8 cellular contexts compared by ENCODE assay signal in the genomic region with DNA sequence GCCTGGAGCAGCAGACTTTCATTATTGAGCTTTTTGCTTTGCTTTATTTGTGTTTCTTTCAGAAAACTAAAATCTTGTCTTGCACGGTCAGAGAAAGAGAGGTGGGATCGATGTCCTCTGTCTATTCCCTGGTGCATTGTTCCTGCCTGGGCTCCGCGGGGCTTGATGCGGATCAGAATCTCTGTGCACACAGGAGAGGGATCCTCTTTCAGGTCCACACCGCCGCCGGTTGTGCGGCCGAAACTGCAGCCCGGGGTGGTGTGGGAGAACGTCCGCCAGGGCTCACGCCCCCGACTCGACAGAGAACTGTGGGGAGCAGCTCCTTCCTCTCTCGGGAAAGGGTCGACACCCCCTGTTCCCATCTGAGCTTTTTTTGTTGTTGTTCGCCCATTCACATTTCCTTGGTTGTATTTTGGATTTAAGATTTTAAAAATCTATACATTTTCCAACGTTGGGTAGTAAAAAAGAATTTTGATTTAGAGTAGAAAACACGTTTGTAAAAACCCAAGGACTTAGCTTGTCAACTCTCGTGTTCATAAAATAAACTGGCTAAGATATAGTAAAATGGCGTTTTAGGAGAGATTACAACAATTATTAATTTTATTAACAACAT. TPM values are rescaled to one million over a fixed set of nuclear protein-coding genes. Genes with fewer than 3 reads are reported as not detected.
DNase-seq lines count a peak whose midpoint lies in the region; ATAC-seq and TF ChIP-seq lines count a peak whose summit lies in the region.

No MANE protein-coding gene starts in this region.

- H3K9me3 ChIP-seq in ectodermal cell (ENCODE audit: control insufficient read depth, low read length) (no peaks in the 10 kb centered on the region), mucosa of descending colon (no peaks in the 10 kb centered on the region)

- no peaks in the 10 kb centered on the region for H3K27me3 ChIP-seq in ectodermal cell (ENCODE audit: control insufficient read depth, insufficient read depth, low read length, poor library complexity, severe bottlenecking)

- ATAC-seq in mucosa of descending colon (no peak), GM19324 (IDR thresholded peaks at IDR 0.05; ENCODE audit: low FRiP score, unreplicated experiment) (no peak)

- H3K4me1 ChIP-seq in ectodermal cell (ENCODE audit: control insufficient read depth, insufficient read depth, low read length) (peaks cover 30% of the 10 kb centered on the region), mucosa of descending colon (ENCODE audit: low read depth) (no peaks in the 10 kb centered on the region)

- H3K4me3 ChIP-seq in ectodermal cell (ENCODE audit: insufficient read depth, low read depth, low read length): peak overlapping the region; percentile 20
- no peak overlapping the region for H3K4me3 ChIP-seq in mucosa of descending colon

- TF ChIP-seq CTCF in mucosa of descending colon (IDR thresholded peaks at IDR 0.05): no peak

- 0 to 3% methylated on average over 20 of the region's 23 CpGs for WGBS in ectodermal cell, 2 experiments

- peak overlapping the region; percentile 71 for H3K27ac ChIP-seq in ectodermal cell (ENCODE audit: insufficient read depth, low read depth, low read length, poor library complexity, severe bottlenecking)

- intact Hi-C loops in mucosa of descending colon (cut with DNase I, micrococcal nuclease): no loop called here

- H3K36me3 ChIP-seq in ectodermal cell (ENCODE audit: control insufficient read depth, insufficient read depth, low read length) (no peaks in the 10 kb centered on the region), mucosa of descending colon (ENCODE audit: low read depth) (no peaks in the 10 kb centered on the region)

- DNase-seq in ELR (ENCODE audit: low read depth) (peak; percentile 65), NCI-H146 treated with DMSO at 0.1 percent for 48 hours (lab: John Stamatoyannopoulos, UW; ENCODE audit: unreplicated experiment) (peak; percentile 88), mucosa of descending colon (peak; percentile 41 to 58 (median 47)), GDM1 (lab: John Stamatoyannopoulos, UW) (no peak), NOMO-1 (lab: John Stamatoyannopoulos, UW; ENCODE audit: unreplicated experiment in 2 of 2) (no peak), NCI-H2196 treated with DMSO at 0.1 percent for 48 hours (lab: John Stamatoyannopoulos, UW; ENCODE audit: unreplicated experiment) (no peak)

RNA-seq across cellular contexts. Expression of a gene that starts 23.6 kb away (rescaled TPM):
- polyA plus RNA-seq in ectodermal cell (2013, experiment 1 of 4): 58.9 TPM
- 68.7 TPM for polyA plus RNA-seq in ectodermal cell (2013, experiment 2 of 4)
- 48.2 TPM for polyA plus RNA-seq in ectodermal cell (2013, experiment 3 of 4)
- polyA plus RNA-seq in ectodermal cell (2013, experiment 4 of 4): 67.1 TPM
- total RNA-seq in mucosa of descending colon: 10 to 100 TPM; 22.0 to 47.9 (median 23.2) TPM

Comparison
In these comparisons a context has a peak if more than half of its experiments do, and no peak if none do; other contexts are left out.
1. DNase-seq: peak in ELR (single experiment), NCI-H146 treated with DMSO at 0.1 percent for 48 hours (single experiment) and mucosa of descending colon (3 of 3); none in GDM1 (single experiment), NOMO-1 (0 of 2) and NCI-H2196 treated with DMSO at 0.1 percent for 48 hours (single experiment).